15 cellular contexts compared by ENCODE assay signal in genomic region chr2:15638720-15639119, GRCh38. TPM values are rescaled to one million over a fixed set of nuclear protein-coding genes. Genes with fewer than 3 reads are reported as not detected.
A peak's percentile ranks its signal among the peaks of the same experiment; 100 is the strongest.
DNase-seq lines count a peak whose midpoint lies in the region; ATAC-seq, FAIRE-seq and TF ChIP-seq lines count a peak whose summit lies in the region.
"Had no signal": no experiment of that assay in that cellular context is flagged by ENCODE, and none has a peak within 500 bp of the region (broad histone marks: within the 10 kb centered on the region; RNA-seq: fewer than 3 reads in every experiment).

No MANE protein-coding gene starts in this region.

- DNase-seq in ELR (ENCODE audit: low read depth) (peak; percentile 37), astrocyte (ENCODE audit: low read depth) (peak; percentile 61), fibroblast of the aortic adventitia (ENCODE audit: low read depth) (peak; percentile 70), stromal cell of bone marrow (ENCODE audit: low read depth) (peak; percentile 37), SIG-M5 treated with dmso at 0.1 percent for 504 hours (lab: John Stamatoyannopoulos, UW; ENCODE audit: unreplicated experiment) (no peak), cortex of kidney (lab: John Stamatoyannopoulos, UW) (no peak)
- DNase-seq: activated CD4-positive, alpha-beta T cell treated with anti-CD3 and anti-CD28 coated beads, Interleukin-2, amount 50 U/mL, for 48 hours; amygdala; immature natural killer cell; NCI-H1048; NCI-H2171; ovary had no signal

- peaks cover 4% of the 10 kb centered on the region for H3K9me3 ChIP-seq in astrocyte (ENCODE audit: insufficient read depth, low read depth, low read length)
- H3K9me3 ChIP-seq: ovary, SJSA1 had no signal

- FAIRE-seq in astrocyte (lab: Jason Lieb, UNC) = no peak

- H3K27ac ChIP-seq in astrocyte (ENCODE audit: low read depth, low read length) = no peak overlapping the region
- H3K27ac ChIP-seq: ovary, SJSA1 had no signal

- H2AFZ ChIP-seq in astrocyte (ENCODE audit: low read depth, low read length) = no peak overlapping the region

- H4K20me1 ChIP-seq in astrocyte (ENCODE audit: insufficient read depth, low read length) = peaks cover 16% of the 10 kb centered on the region

- no peak overlapping the region for H3K4me3 ChIP-seq in astrocyte (ENCODE audit: insufficient read depth, low read depth, low read length)
- no peak overlapping the region for H3K4me3 ChIP-seq in fibroblast of the aortic adventitia (ENCODE audit: low read depth, low read length)
- H3K4me3 ChIP-seq: ovary, SJSA1 had no signal

- H3K4me1 Mint-ChIP-seq in astrocyte (ENCODE audit: low read depth, unreplicated experiment) = peaks cover 47% of the 10 kb centered on the region

- no peak for TF ChIP-seq CTCF in astrocyte (IDR thresholded peaks at IDR 0.05; ENCODE audit: insufficient read depth, low read depth, low read length)
- TF ChIP-seq CTCF in fibroblast of the aortic adventitia (IDR thresholded peaks at IDR 0.05; ENCODE audit: insufficient read depth, low read length) = no peak

- peaks cover 10% of the 10 kb centered on the region for H3K9me3 Mint-ChIP-seq in astrocyte (ENCODE audit: unreplicated experiment)

- peaks cover 24% of the 10 kb centered on the region for H3K4me1 ChIP-seq in astrocyte (ENCODE audit: insufficient read depth, low read length)

- peaks cover 11% of the 10 kb centered on the region for H3K36me3 ChIP-seq in astrocyte (ENCODE audit: insufficient read depth, low read length)
- H3K36me3 ChIP-seq: ovary had no signal

- peak overlapping the region; percentile 54 for H3K4me3 Mint-ChIP-seq in astrocyte (ENCODE audit: unreplicated experiment)
- H3K4me3 Mint-ChIP-seq: activated T-helper 1 cell treated with anti-CD3 and anti-CD28 coated beads, Interleukin-12 subunit alpha, Interleukin-12 subunit beta, Interleukin-2, Interleukin-4 antibody, amounts not matched to agents 30 ng/mL and 10 ng/mL and 1 ng/mL, durations not matched to agents 14 hours and 24 hours and 36 hours; immature natural killer cell had no signal

- ATAC-seq in HG03039 (IDR thresholded peaks at IDR 0.05; ENCODE audit: unreplicated experiment) = no peak

- peaks cover 25% of the 10 kb centered on the region for H3K36me3 Mint-ChIP-seq in astrocyte (ENCODE audit: low read depth, unreplicated experiment)

- no peak overlapping the region for H3K9ac ChIP-seq in astrocyte (ENCODE audit: low read length)

- no peak overlapping the region for H3K27ac Mint-ChIP-seq in astrocyte (ENCODE audit: unreplicated experiment)
- H3K27ac Mint-ChIP-seq: activated T-helper 1 cell treated with anti-CD3 and anti-CD28 coated beads, Interleukin-12 subunit alpha, Interleukin-12 subunit beta, Interleukin-2, Interleukin-4 antibody, amounts not matched to agents 30 ng/mL and 10 ng/mL and 1 ng/mL, durations not matched to agents 14 hours and 24 hours and 36 hours; immature natural killer cell had no signal

- no peak overlapping the region for H3K4me2 ChIP-seq in astrocyte (ENCODE audit: low read length)

- no peaks in the 10 kb centered on the region for H3K27me3 ChIP-seq in astrocyte (ENCODE audit: insufficient read depth, low read length)
- H3K27me3 ChIP-seq: ovary, SJSA1 had no signal

- H3K79me2 ChIP-seq in astrocyte (ENCODE audit: insufficient read depth, low read length) = no peaks in the 10 kb centered on the region

- H3K27me3 Mint-ChIP-seq in astrocyte (ENCODE audit: low read depth, unreplicated experiment) = peaks cover 2% of the 10 kb centered on the region

RNA-seq across cellular contexts. Expression of gene DDX1, which starts 47.1 kb away (rescaled TPM):
- total RNA-seq in astrocyte (140 and 146 TPM in 2 replicates), fibroblast of the aortic adventitia (ENCODE audit: low replicate concordance) (110 and 114 TPM in 2 replicates)

Comparison
In these comparisons a context has a peak if more than half of its experiments do, and no peak if none do; other contexts are left out.
1. DNase-seq: peak in ELR (single experiment), astrocyte (single experiment), fibroblast of the aortic adventitia (single experiment) and stromal cell of bone marrow (single experiment); none in SIG-M5 treated with dmso at 0.1 percent for 504 hours (single experiment) and cortex of kidney (single experiment).